In genomic region chr13:51768378-51768921, GRCh38 we compare ENCODE assay signal across 14 cellular contexts. TPM values are rescaled to one million over a fixed set of nuclear protein-coding genes. Genes with fewer than 3 reads are reported as not detected.
DNase-seq lines count a peak whose midpoint lies in the region; ATAC-seq, FAIRE-seq and TF ChIP-seq lines count a peak whose summit lies in the region.
"Had no signal": no experiment of that assay in that cellular context is flagged by ENCODE, and none has a peak within 500 bp of the region (broad histone marks: within the 10 kb centered on the region; RNA-seq: fewer than 3 reads in every experiment).

No MANE protein-coding gene starts in this region.

- H4K20me1 ChIP-seq in GM23338 (replicated peaks; ENCODE audit: insufficient read depth) (no peaks in the 10 kb centered on the region), GM12878 (ENCODE audit: control insufficient read depth, insufficient read depth) (no peaks in the 10 kb centered on the region)

- no peak overlapping the region for H2AFZ ChIP-seq in GM23338
- no peak overlapping the region for H2AFZ ChIP-seq in GM12878 (ENCODE audit: control insufficient read depth, low read depth, low read length)

- no peaks in the 10 kb centered on the region; the same call in 2 of the 3 replicates for H3K36me3 Mint-ChIP-seq in GM23338 (ENCODE audit: low read depth)

- H3K27ac Mint-ChIP-seq in GM23338, result peak overlapping the region; percentile 16; the same call in 1 of the 2 replicates

- peaks cover 36% of the 10 kb centered on the region for H3K4me1 Mint-ChIP-seq in GM23338

- TF ChIP-seq CTCF in GM23338 (conservative IDR thresholded peaks at IDR 0.05; ENCODE audit: low read depth in 2 of 2), result peak; percentile 68 to 75
- no peak for TF ChIP-seq CTCF in GM12878 (IDR thresholded peaks at IDR 0.05 in 2 of 3, conservative IDR thresholded peaks at IDR 0.05 in 1 of 3; ENCODE audit: control insufficient read depth in 2 of 3, extremely low read depth in 1 of 3, insufficient read depth in 1 of 3, low read depth in 3 of 3, low read length in 3 of 3)
- TF ChIP-seq CTCF in left ventricle myocardium inferior (IDR thresholded peaks at IDR 0.05; ENCODE audit: borderline replicate concordance), result peak; percentile 45
- no peak for TF ChIP-seq CTCF in sigmoid colon (IDR thresholded peaks at IDR 0.05)

- H3K36me3 ChIP-seq in GM23338 (ENCODE audit: insufficient read depth), result 0 out of 2 replicates have a peak, but pooled peaks cover 3% of the 10 kb centered on the region
- H3K36me3 ChIP-seq in GM12878 (ENCODE audit: control insufficient read depth in 2 of 2, insufficient read depth in 2 of 2, low read length in 1 of 2), result no peaks in the 10 kb centered on the region
- H3K36me3 ChIP-seq in left ventricle myocardium inferior, result peaks cover 3% of the 10 kb centered on the region
- peaks cover 0 to 14% (median 0%) of the 10 kb centered on the region in 4 donors for H3K36me3 ChIP-seq in sigmoid colon

- H3K4me3 Mint-ChIP-seq in GM23338, result no peak overlapping the region; the same call in 2 of the 3 replicates

- no peak for TF ChIP-seq RAD21 in GM12878 (IDR thresholded peaks at IDR 0.05; ENCODE audit: insufficient read depth, low read depth, low read length)

- in situ Hi-C loops in GM12878 (cut with MboI), result no loop called here

- RAD21 ChIA-PET in GM12878 (lab: Charles Lee; ENCODE audit: unreplicated experiment), result no interaction called here

- no peaks in the 10 kb centered on the region for H3K27me3 ChIP-seq in GM23338 (ENCODE audit: insufficient read depth)
- no peaks in the 10 kb centered on the region for H3K27me3 ChIP-seq in GM12878 (replicated peaks in 1 of 2; ENCODE audit: control insufficient read depth in 2 of 2, insufficient read depth in 2 of 2, low read length in 1 of 2)
- no peaks in the 10 kb centered on the region for H3K27me3 ChIP-seq in left ventricle myocardium inferior (ENCODE audit: low read depth)
- H3K27me3 ChIP-seq in sigmoid colon, result no peaks in the 10 kb centered on the region

- H3K4me1 ChIP-seq in GM23338 (ENCODE audit: insufficient read depth) (peaks cover 19% of the 10 kb centered on the region), GM12878 (ENCODE audit: control insufficient read depth, insufficient read depth, low read length) (peaks cover 19% of the 10 kb centered on the region), left ventricle myocardium inferior (peaks cover 60% of the 10 kb centered on the region), sigmoid colon (peaks cover 0 to 30% (median 18%) of the 10 kb centered on the region in 4 donors)

- H3F3A ChIP-seq in GM23338 (replicated peaks; ENCODE audit: low read depth), result 0 out of 2 replicates have a peak, but pooled peaks cover 4% of the 10 kb centered on the region

- no peak for TF ChIP-seq EP300 in GM12878 (IDR thresholded peaks at IDR 0.05; ENCODE audit: borderline replicate concordance in 1 of 2, control insufficient read depth in 1 of 2, low read depth in 2 of 2, low read length in 2 of 2)
- TF ChIP-seq EP300 in sigmoid colon (IDR thresholded peaks at IDR 0.05), result no peak

- intact Hi-C loops in GM12878 (cut with micrococcal nuclease; ENCODE audit: unreplicated experiment) (no loop called here), left ventricle myocardium inferior (cut with micrococcal nuclease) (no loop called here), sigmoid colon (cut with DNase I) (no loop called here)

- POLR2A ChIA-PET in GM12878 (lab: Charles Lee), result no interaction called here

- H3K9me3 ChIP-seq in GM12878 (replicated peaks; ENCODE audit: control insufficient read depth, insufficient read depth, low read length) (no peaks in the 10 kb centered on the region), left ventricle myocardium inferior (replicated peaks) (no peaks in the 10 kb centered on the region), sigmoid colon (no peaks in the 10 kb centered on the region)

- BruUV-seq in GM12878 (replicated peaks; lab: Mats Ljungman, UMichigan), result no TSS peak

- FAIRE-seq in GM12878 (lab: Jason Lieb, UNC), result no peak
- FAIRE-seq: endometrium had no signal

- H3K9me2 ChIP-seq in GM23338 (ENCODE audit: insufficient read depth), result no peaks in the 10 kb centered on the region

- no peak overlapping the region for H3K4me3 ChIP-seq in GM23338
- no peak overlapping the region for H3K4me3 ChIP-seq in GM12878
- no peak overlapping the region for H3K4me3 ChIP-seq in left ventricle myocardium inferior
- no peak overlapping the region for H3K4me3 ChIP-seq in sigmoid colon

- H3K9ac ChIP-seq in GM12878 (ENCODE audit: control insufficient read depth, insufficient read depth, low read length), result no peak overlapping the region

- no peaks in the 10 kb centered on the region for H3K9me3 Mint-ChIP-seq in GM23338

- H3K79me2 ChIP-seq in GM23338 (replicated peaks; ENCODE audit: insufficient read depth) (no peaks in the 10 kb centered on the region), GM12878 (ENCODE audit: control insufficient read depth, insufficient read depth, low read length) (no peaks in the 10 kb centered on the region)

- 95% methylated on average over 15 of the region's 15 CpGs for WGBS in GM12878 (ENCODE audit: insufficient coverage, insufficient replicate concordance, low lambda C conversion rate, missing lambda C conversion rate)
- WGBS in sigmoid colon, 2 donors, result 90 to 93% methylated on average over 15 of the region's 15 CpGs

- CTCF ChIA-PET in GM12878 (lab: Yijun Ruan, JAX), result no interaction called here

- TF ChIP-seq POLR2A in GM12878 (IDR thresholded peaks at IDR 0.05; ENCODE audit: low read depth, low read length) (peak; percentile 12; the same call in 1 of the 2 replicates), sigmoid colon (IDR thresholded peaks at IDR 0.05) (no peak)

- peaks cover 23% of the 10 kb centered on the region for H3K27me3 Mint-ChIP-seq in GM23338 (ENCODE audit: insufficient read depth, low read depth, poor library complexity)

- SMC1A ChIA-PET in GM12878 (lab: Charles Lee; ENCODE audit: uncharacterized antibody, unreplicated experiment), result no interaction called here

- peak overlapping the region; percentile 51 for H3K4me2 ChIP-seq in GM23338
- H3K4me2 ChIP-seq in GM12878 (ENCODE audit: control insufficient read depth, insufficient read depth), result no peak overlapping the region

- DNase-seq in GM23338 (ENCODE audit: low spot score) (peak; percentile 78), GM12878 (ENCODE audit: low read depth, low spot score) (no peak), left ventricle myocardium inferior (no peak), sigmoid colon (no peak), pons (ENCODE audit: low spot score) (no peak)
- DNase-seq in stimulated activated CD4-positive, alpha-beta T cell treated with anti-CD3 and anti-CD28 coated beads, Interleukin-2, amount 100 ng/mL, for 48 hours, result no peak
- DNase-seq: activated CD4-positive, CD25-positive, alpha-beta regulatory T cell; amygdala; stimulated activated CD4-positive, alpha-beta T cell treated with anti-CD3 and anti-CD28 coated beads, Interleukin-15, amount 100 ng/mL, for 24 hours had no signal

- H3K27ac ChIP-seq in GM23338 (ENCODE audit: low read depth) (no peak overlapping the region; the same call in 1 of the 2 replicates), GM12878 (ENCODE audit: control insufficient read depth, insufficient read depth) (no peak overlapping the region), left ventricle myocardium inferior (replicated peaks) (peak overlapping the region; percentile 87), sigmoid colon (peak overlapping the region; percentile 63 to 72 (median 68))
- H3K27ac ChIP-seq: HL-60 had no signal

- ATAC-seq in GM23338 (peak; percentile 67), GM12878 (no peak), GM21825 (IDR thresholded peaks at IDR 0.05; ENCODE audit: unreplicated experiment) (no peak), GM21515 (IDR thresholded peaks at IDR 0.05; ENCODE audit: unreplicated experiment) (no peak)

TF ChIP-seq in GM23338, 12 proteins besides CTCF, POLR2A, EP300 and RAD21:
- no peak for TF ChIP-seq ZNF331 (CRISPR knock-in tag; IDR thresholded peaks at IDR 0.05; ENCODE audit: low read depth)
- TF ChIP-seq POLR2AphosphoS5 (IDR thresholded peaks at IDR 0.05; ENCODE audit: low read depth), result 0 out of 2 replicates have a peak, but pooled peaks have one; percentile 7

TF ChIP-seq in GM12878, 131 proteins besides CTCF, POLR2A, EP300 and RAD21 (continues in another document):
- TF ChIP-seq, protein P1, sequence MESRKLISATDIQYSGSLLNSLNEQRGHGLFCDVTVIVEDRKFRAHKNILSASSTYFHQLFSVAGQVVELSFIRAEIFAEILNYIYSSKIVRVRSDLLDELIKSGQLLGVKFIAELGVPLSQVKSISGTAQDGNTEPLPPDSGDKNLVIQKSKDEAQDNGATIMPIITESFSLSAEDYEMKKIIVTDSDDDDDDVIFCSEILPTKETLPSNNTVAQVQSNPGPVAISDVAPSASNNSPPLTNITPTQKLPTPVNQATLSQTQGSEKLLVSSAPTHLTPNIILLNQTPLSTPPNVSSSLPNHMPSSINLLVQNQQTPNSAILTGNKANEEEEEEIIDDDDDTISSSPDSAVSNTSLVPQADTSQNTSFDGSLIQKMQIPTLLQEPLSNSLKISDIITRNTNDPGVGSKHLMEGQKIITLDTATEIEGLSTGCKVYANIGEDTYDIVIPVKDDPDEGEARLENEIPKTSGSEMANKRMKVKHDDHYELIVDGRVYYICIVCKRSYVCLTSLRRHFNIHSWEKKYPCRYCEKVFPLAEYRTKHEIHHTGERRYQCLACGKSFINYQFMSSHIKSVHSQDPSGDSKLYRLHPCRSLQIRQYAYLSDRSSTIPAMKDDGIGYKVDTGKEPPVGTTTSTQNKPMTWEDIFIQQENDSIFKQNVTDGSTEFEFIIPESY (IDR thresholded peaks at IDR 0.05), result no peak

RNA-seq across cellular contexts. Expression of gene DHRS12, which starts 35.5 kb away (rescaled TPM):
- 4.3 and 4.6 TPM in 2 replicates for total RNA-seq in GM23338 (2014; rRNA removed; shearing (Covaris generic))
- polyA plus RNA-seq in GM23338 (2016; fragmentation: Nextera tagmentation; extraction: Ambion mirVana) (8.9 and 12.2 TPM in 2 replicates), GM12878 (2011; rRNA removed) (5.5 and 6.5 TPM in 2 replicates), GM12878 (2014; fragmentation: Illumina TruSeq; extraction: Trizol) (7.8 and 9.0 TPM in 2 replicates), GM12878 (2014; fragmentation: Nextera tagmentation; extraction: Ambion mirVana) (1 to 10 TPM; 2.9 to 4.0 TPM), GM12878 (2014; rRNA removed) (8.8 and 11.9 TPM in 2 replicates), GM12878 (2016; fragmentation: Nextera tagmentation; extraction: Ambion mirVana) (10 to 100 TPM; 10.7 to 11.3 TPM), sigmoid colon (10 to 100 TPM in 2 of 3 donors, 1 to 10 TPM in 1; 7.4 to 23.4 (median 16.2) TPM)
- 4.2 and 5.0 TPM in 2 replicates for total RNA-seq in GM12878 (2013; cell fraction: nucleolus; rRNA removed)
- total RNA-seq in GM12878 (2014; rRNA removed) (9.9 and 11.6 TPM in 2 replicates), GM12878 (2014; rRNA removed; fragmentation: Illumina TruSeq; extraction: Trizol) (4.3 TPM in 2 replicates), GM12878 (2021) (7.0 and 7.7 TPM in 2 replicates), left ventricle myocardium inferior (10.3 TPM), sigmoid colon (10 to 100 TPM; 11.4 to 26.9 (median 14.9) TPM)
- 3.4 TPM for polyA plus RNA-seq in GM12878 (2011; ENCODE audit: low read depth)
- polyA plus RNA-seq in GM12878 (2011; cell fraction: cytosol; rRNA removed), result 4.8 and 5.9 TPM in 2 replicates
- 9.8 and 10.1 TPM in 2 replicates for polyA plus RNA-seq in GM12878 (2011; cell fraction: nucleus; rRNA removed)
- polyA plus RNA-seq in GM12878 (2012), result 6.4 and 7.2 TPM in 2 replicates
- polyA minus RNA-seq in GM12878 (2011; rRNA and poly(A)+ RNA removed), result 2.9 and 4.2 TPM in 2 replicates
- 2.3 TPM in 1 of 2 replicates, not detected in the other for polyA minus RNA-seq in GM12878 (2011; cell fraction: cytosol; rRNA and poly(A)+ RNA removed)
- polyA minus RNA-seq in GM12878 (2011; cell fraction: nucleus; rRNA and poly(A)+ RNA removed), result 3.6 and 5.7 TPM in 2 replicates
- total RNA-seq: Daoy had no signal

Comparison
In these comparisons a context has a peak if more than half of its experiments do, and no peak if none do; other contexts are left out.
1. H3K27ac ChIP-seq: peak in left ventricle myocardium inferior (single experiment) and sigmoid colon (4 of 4); none in GM23338 (single experiment) and GM12878 (single experiment).
2. CTCF ChIP-seq: peak in GM23338 (2 of 2) and left ventricle myocardium inferior (single experiment); none in GM12878 (0 of 3) and sigmoid colon (0 of 4).